In genomic region chr4:48035952-48036351, GRCh38 we compare ENCODE assay signal across 15 cellular contexts. TPM values are rescaled to one million over a fixed set of nuclear protein-coding genes. Genes with fewer than 3 reads are reported as not detected.
DNase-seq lines count a peak whose midpoint lies in the region; ATAC-seq and TF ChIP-seq lines count a peak whose summit lies in the region.
"Had no signal": no experiment of that assay in that cellular context is flagged by ENCODE, and none has a peak within 500 bp of the region (broad histone marks: within the 10 kb centered on the region; RNA-seq: fewer than 3 reads in every experiment).

No MANE protein-coding gene starts in this region.

- 0 out of 2 replicates have a peak overlapping the region, but pooled peaks have one; percentile 19 for H3K4me3 ChIP-seq in Karpas-422 (ENCODE audit: low read length)
- H3K4me3 ChIP-seq: HAP-1, MG63, Peyer's patch had no signal

- peaks cover 11% of the 10 kb centered on the region for H3K27me3 Mint-ChIP-seq in activated T-cell treated with anti-CD3 and anti-CD28 coated beads, Interleukin-2, amount 50 U/mL, for 72 hours (ENCODE audit: low read depth)
- H3K27me3 Mint-ChIP-seq in activated T-helper 1 cell treated with anti-CD3 and anti-CD28 coated beads, Interleukin-12 subunit alpha, Interleukin-12 subunit beta, Interleukin-2, Interleukin-4 antibody, amounts not matched to agents 30 ng/mL and 10 ng/mL and 1 ng/mL, durations not matched to agents 14 hours and 24 hours and 36 hours (ENCODE audit: insufficient read depth) = no peaks in the 10 kb centered on the region
- H3K27me3 Mint-ChIP-seq in stimulated activated memory B cell treated with anti-CD40 and anti-IgM and Interleukin-4, amounts not matched to agents 10 μg/mL and 1 μg/mL and 100 μg/mL, for 72 hours = peaks cover 6% of the 10 kb centered on the region
- H3K27me3 Mint-ChIP-seq in HFFc6 (ENCODE audit: insufficient read depth) = no peaks in the 10 kb centered on the region

- H2AFZ ChIP-seq in Karpas-422 (ENCODE audit: low read length) = no peak overlapping the region

- peaks cover 63% of the 10 kb centered on the region for H3K4me1 ChIP-seq in Karpas-422 (ENCODE audit: low read length)

- peak overlapping the region; percentile 27 to 82 for H3K4me3 Mint-ChIP-seq in activated T-cell treated with anti-CD3 and anti-CD28 coated beads, Interleukin-2, amount 50 U/mL, for 72 hours
- H3K4me3 Mint-ChIP-seq in activated T-helper 1 cell treated with anti-CD3 and anti-CD28 coated beads, Interleukin-12 subunit alpha, Interleukin-12 subunit beta, Interleukin-2, Interleukin-4 antibody, amounts not matched to agents 30 ng/mL and 10 ng/mL and 1 ng/mL, durations not matched to agents 14 hours and 24 hours and 36 hours = peak overlapping the region; percentile 40
- no peak overlapping the region for H3K4me3 Mint-ChIP-seq in stimulated activated memory B cell treated with anti-CD40 and anti-IgM and Interleukin-4, amounts not matched to agents 10 μg/mL and 1 μg/mL and 100 μg/mL, for 72 hours
- no peak overlapping the region for H3K4me3 Mint-ChIP-seq in HFFc6
- H3K4me3 Mint-ChIP-seq: CD8-positive, alpha-beta memory T cell had no signal

- peak overlapping the region; percentile 80 for H3K27ac Mint-ChIP-seq in activated T-cell treated with anti-CD3 and anti-CD28 coated beads, Interleukin-2, amount 50 U/mL, for 72 hours
- H3K27ac Mint-ChIP-seq in activated T-helper 1 cell treated with anti-CD3 and anti-CD28 coated beads, Interleukin-12 subunit alpha, Interleukin-12 subunit beta, Interleukin-2, Interleukin-4 antibody, amounts not matched to agents 30 ng/mL and 10 ng/mL and 1 ng/mL, durations not matched to agents 14 hours and 24 hours and 36 hours = peak overlapping the region; percentile 79
- peak overlapping the region; percentile 93 for H3K27ac Mint-ChIP-seq in stimulated activated memory B cell treated with anti-CD40 and anti-IgM and Interleukin-4, amounts not matched to agents 10 μg/mL and 1 μg/mL and 100 μg/mL, for 72 hours
- H3K27ac Mint-ChIP-seq in HFFc6 = no peak overlapping the region
- H3K27ac Mint-ChIP-seq: CD8-positive, alpha-beta memory T cell had no signal

- intact Hi-C loops in activated T-helper 1 cell treated with anti-CD3 and anti-CD28 coated beads, Interleukin-12 subunit alpha, Interleukin-12 subunit beta, Interleukin-2, Interleukin-4 antibody, amounts not matched to agents 30 ng/mL and 10 ng/mL and 1 ng/mL, durations not matched to agents 14 hours and 24 hours and 36 hours (cut with micrococcal nuclease) = loop anchor here (1.0 kb wide), 8 partner anchors 9 to 162 kb away; no protein-coding TSS in a partner anchor

- peak overlapping the region; percentile 54 for H3K4me2 ChIP-seq in Karpas-422 (ENCODE audit: low read depth, low read length, poor library complexity, severe bottlenecking)

- H3K27me3 ChIP-seq in Karpas-422 (ENCODE audit: low read length) = no peaks in the 10 kb centered on the region
- H3K27me3 ChIP-seq: MG63, Peyer's patch had no signal

- H3K36me3 Mint-ChIP-seq in activated T-cell treated with anti-CD3 and anti-CD28 coated beads, Interleukin-2, amount 50 U/mL, for 72 hours (ENCODE audit: insufficient read depth in 2 of 2) = peaks cover 6 to 9% of the 10 kb centered on the region in 2 donors
- peaks cover 2% of the 10 kb centered on the region for H3K36me3 Mint-ChIP-seq in activated T-helper 1 cell treated with anti-CD3 and anti-CD28 coated beads, Interleukin-12 subunit alpha, Interleukin-12 subunit beta, Interleukin-2, Interleukin-4 antibody, amounts not matched to agents 30 ng/mL and 10 ng/mL and 1 ng/mL, durations not matched to agents 14 hours and 24 hours and 36 hours (ENCODE audit: low read depth)
- H3K36me3 Mint-ChIP-seq in stimulated activated memory B cell treated with anti-CD40 and anti-IgM and Interleukin-4, amounts not matched to agents 10 μg/mL and 1 μg/mL and 100 μg/mL, for 72 hours = no peaks in the 10 kb centered on the region
- H3K36me3 Mint-ChIP-seq in HFFc6 (ENCODE audit: low read depth) = no peaks in the 10 kb centered on the region

- H3K36me3 ChIP-seq in Karpas-422 (ENCODE audit: insufficient read depth, low read length) = no peaks in the 10 kb centered on the region
- H3K36me3 ChIP-seq: HAP-1, MG63, Peyer's patch had no signal

- H4K20me1 ChIP-seq in Karpas-422 (ENCODE audit: insufficient read depth, low read depth, low read length) = no peaks in the 10 kb centered on the region

- H3K9me3 Mint-ChIP-seq in activated T-cell treated with anti-CD3 and anti-CD28 coated beads, Interleukin-2, amount 50 U/mL, for 72 hours = peaks cover 0 to 5% of the 10 kb centered on the region in 2 donors
- no peaks in the 10 kb centered on the region for H3K9me3 Mint-ChIP-seq in activated T-helper 1 cell treated with anti-CD3 and anti-CD28 coated beads, Interleukin-12 subunit alpha, Interleukin-12 subunit beta, Interleukin-2, Interleukin-4 antibody, amounts not matched to agents 30 ng/mL and 10 ng/mL and 1 ng/mL, durations not matched to agents 14 hours and 24 hours and 36 hours
- no peaks in the 10 kb centered on the region for H3K9me3 Mint-ChIP-seq in stimulated activated memory B cell treated with anti-CD40 and anti-IgM and Interleukin-4, amounts not matched to agents 10 μg/mL and 1 μg/mL and 100 μg/mL, for 72 hours
- H3K9me3 Mint-ChIP-seq in HFFc6 = no peaks in the 10 kb centered on the region
- H3K9me3 Mint-ChIP-seq: CD8-positive, alpha-beta memory T cell had no signal

- no peak for TF ChIP-seq CTCF in HFFc6 (IDR thresholded peaks at IDR 0.05)

- peak; percentile 52 to 65 for ATAC-seq in activated T-cell treated with anti-CD3 and anti-CD28 coated beads, Interleukin-2, amount 50 U/mL, for 72 hours (replicated peaks in 1 of 2)
- no peak for ATAC-seq in stimulated activated memory B cell treated with anti-CD40 and anti-IgM and Interleukin-4, amounts not matched to agents 10 μg/mL and 1 μg/mL and 100 μg/mL, for 72 hours

- no peaks in the 10 kb centered on the region for H3K9me2 ChIP-seq in Karpas-422 (replicated peaks; ENCODE audit: insufficient read depth, low read length)

- peak overlapping the region; percentile 80 for H3K27ac ChIP-seq in Karpas-422 (ENCODE audit: low read length)
- H3K27ac ChIP-seq: Peyer's patch had no signal

- no peak overlapping the region for H3K9ac ChIP-seq in Karpas-422 (ENCODE audit: low read length)

- peaks cover 55% of the 10 kb centered on the region for H3K4me1 Mint-ChIP-seq in activated T-cell treated with anti-CD3 and anti-CD28 coated beads, Interleukin-2, amount 50 U/mL, for 72 hours (ENCODE audit: low read depth)
- H3K4me1 Mint-ChIP-seq in activated T-helper 1 cell treated with anti-CD3 and anti-CD28 coated beads, Interleukin-12 subunit alpha, Interleukin-12 subunit beta, Interleukin-2, Interleukin-4 antibody, amounts not matched to agents 30 ng/mL and 10 ng/mL and 1 ng/mL, durations not matched to agents 14 hours and 24 hours and 36 hours (ENCODE audit: low read depth) = peaks cover 29% of the 10 kb centered on the region
- H3K4me1 Mint-ChIP-seq in stimulated activated memory B cell treated with anti-CD40 and anti-IgM and Interleukin-4, amounts not matched to agents 10 μg/mL and 1 μg/mL and 100 μg/mL, for 72 hours = peaks cover 25% of the 10 kb centered on the region
- H3K4me1 Mint-ChIP-seq in HFFc6 (ENCODE audit: low read depth) = peaks cover 5% of the 10 kb centered on the region; the same call in 1 of the 2 replicates

- H3K9me3 ChIP-seq in Karpas-422 (ENCODE audit: low read length) = no peaks in the 10 kb centered on the region
- H3K9me3 ChIP-seq: HAP-1, MG63, Peyer's patch had no signal

- H3K79me2 ChIP-seq in Karpas-422 (ENCODE audit: low read length) = no peaks in the 10 kb centered on the region

- no peak for DNase-seq in activated T-cell treated with anti-CD3 and anti-CD28 coated beads, Interleukin-2, amount 50 U/mL, for 72 hours
- no peak for DNase-seq in activated T-cell treated with anti-CD3 and anti-CD28 coated beads for 4 hours
- DNase-seq in Karpas-422 = no peak
- no peak for DNase-seq in activated T-helper 1 cell treated with anti-CD3 and anti-CD28 coated beads, Interleukin-12 subunit alpha, Interleukin-12 subunit beta, Interleukin-2, Interleukin-4 antibody, amounts not matched to agents 30 ng/mL and 10 ng/mL and 1 ng/mL, durations not matched to agents 14 hours and 24 hours and 36 hours (ENCODE audit: low spot score)
- no peak for DNase-seq in HFFc6
- no peak for DNase-seq in A172 (ENCODE audit: low spot score)
- DNase-seq: CD8-positive, alpha-beta memory T cell; DMS79 treated with DMSO at 0.1 percent for 48 hours; MG63; NCI-H1092 treated with DMSO at 0.1 percent for 48 hours; NCI-H2081 treated with DMSO at 0.1 percent for 48 hours; NCI-H510A treated with DMSO at 0.1 percent for 48 hours had no signal

RNA-seq across cellular contexts. Expression of gene NIPAL1, which starts 19.4 kb away (rescaled TPM):
- 1 to 10 TPM; 1.6 to 1.7 TPM for total RNA-seq in activated T-cell treated with anti-CD3 and anti-CD28 coated beads, Interleukin-2, amount 50 U/mL, for 72 hours
- total RNA-seq in Karpas-422 (2014; rRNA removed; shearing (Covaris generic); ENCODE audit: low replicate concordance) = 0.89 and 3.0 TPM in 2 replicates
- total RNA-seq in activated T-helper 1 cell treated with anti-CD3 and anti-CD28 coated beads, Interleukin-12 subunit alpha, Interleukin-12 subunit beta, Interleukin-2, Interleukin-4 antibody, amounts not matched to agents 30 ng/mL and 10 ng/mL and 1 ng/mL, durations not matched to agents 14 hours and 24 hours and 36 hours = 2.0 and 2.5 TPM in 2 replicates
- total RNA-seq in HFFc6 (2021; fragmentation: NEBNext Ultra II Directional; extraction: Animal tissue kit (Norgen Biotek cat#: 25700)) = 1 to 10 TPM in 1 of 6 experiments, under 1 TPM in 5; 0.22 to 1.3 (median 0.48) TPM
- 0.29 and 0.88 TPM in 2 replicates for total RNA-seq in A172 (2014; rRNA removed; shearing (Covaris generic))

RNA-seq across cellular contexts. Expression of gene CNGA1, which starts 19.5 kb away (rescaled TPM):
- under 1 TPM in 1 of 2 donors, not detected in 1; 0.32 TPM for total RNA-seq in activated T-cell treated with anti-CD3 and anti-CD28 coated beads, Interleukin-2, amount 50 U/mL, for 72 hours
- total RNA-seq in Karpas-422 (2014; rRNA removed; shearing (Covaris generic); ENCODE audit: low replicate concordance) = not detected in 2 replicates
- not detected in 2 replicates for total RNA-seq in activated T-helper 1 cell treated with anti-CD3 and anti-CD28 coated beads, Interleukin-12 subunit alpha, Interleukin-12 subunit beta, Interleukin-2, Interleukin-4 antibody, amounts not matched to agents 30 ng/mL and 10 ng/mL and 1 ng/mL, durations not matched to agents 14 hours and 24 hours and 36 hours
- not detected for total RNA-seq in HFFc6 (2021; fragmentation: NEBNext Ultra II Directional; extraction: Animal tissue kit (Norgen Biotek cat#: 25700))
- total RNA-seq in A172 (2014; rRNA removed; shearing (Covaris generic)) = not detected in 2 replicates
- total RNA-seq: CD8-positive, alpha-beta memory T cell had no signal

Comparison
In these comparisons a context has a peak if more than half of its experiments do, and no peak if none do; other contexts are left out.
1. H3K4me3 Mint-ChIP-seq: peak in activated T-cell treated with anti-CD3 and anti-CD28 coated beads, Interleukin-2, amount 50 U/mL, for 72 hours (2 of 2) and activated T-helper 1 cell treated with anti-CD3 and anti-CD28 coated beads, Interleukin-12 subunit alpha, Interleukin-12 subunit beta, Interleukin-2, Interleukin-4 antibody, amounts not matched to agents 30 ng/mL and 10 ng/mL and 1 ng/mL, durations not matched to agents 14 hours and 24 hours and 36 hours (single experiment); none in stimulated activated memory B cell treated with anti-CD40 and anti-IgM and Interleukin-4, amounts not matched to agents 10 μg/mL and 1 μg/mL and 100 μg/mL, for 72 hours (single experiment) and HFFc6 (single experiment).